ENCODE assay signal across 1 cellular context in genomic region chr12:115140981-115141380, GRCh38.
TF ChIP-seq lines count a peak whose summit lies in the region.

No MANE protein-coding gene starts in this region.

TF ChIP-seq in SK-N-SH, 30 proteins besides CTCF, POLR2A, EP300 and RAD21 (continued from another document):
- TF ChIP-seq, protein P1, sequence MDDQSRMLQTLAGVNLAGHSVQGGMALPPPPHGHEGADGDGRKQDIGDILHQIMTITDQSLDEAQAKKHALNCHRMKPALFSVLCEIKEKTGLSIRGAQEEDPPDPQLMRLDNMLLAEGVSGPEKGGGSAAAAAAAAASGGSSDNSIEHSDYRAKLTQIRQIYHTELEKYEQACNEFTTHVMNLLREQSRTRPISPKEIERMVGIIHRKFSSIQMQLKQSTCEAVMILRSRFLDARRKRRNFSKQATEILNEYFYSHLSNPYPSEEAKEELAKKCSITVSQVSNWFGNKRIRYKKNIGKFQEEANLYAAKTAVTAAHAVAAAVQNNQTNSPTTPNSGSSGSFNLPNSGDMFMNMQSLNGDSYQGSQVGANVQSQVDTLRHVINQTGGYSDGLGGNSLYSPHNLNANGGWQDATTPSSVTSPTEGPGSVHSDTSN (IDR thresholded peaks at IDR 0.05): no peak
